In genomic region chr1:4825841-4826450, GRCh38 we compare ENCODE assay signal across 8 cellular contexts.
DNase-seq lines count a peak whose midpoint lies in the region; ATAC-seq and TF ChIP-seq lines count a peak whose summit lies in the region.

No MANE protein-coding gene starts in this region.

- no peak overlapping the region for H3K27ac Mint-ChIP-seq in activated CD8-positive, alpha-beta T cell treated with anti-CD3 and anti-CD28 coated beads for 36 hours
- no peak overlapping the region for H3K27ac Mint-ChIP-seq in activated CD8-positive, alpha-beta T cell treated with anti-CD3 and anti-CD28 coated beads, Interleukin-2, amount 10 ng/mL, durations not matched to agents 7 days and 5 days

- H3K4me3 Mint-ChIP-seq in activated CD8-positive, alpha-beta T cell treated with anti-CD3 and anti-CD28 coated beads for 36 hours: no peak overlapping the region
- H3K4me3 Mint-ChIP-seq in activated CD8-positive, alpha-beta T cell treated with anti-CD3 and anti-CD28 coated beads, Interleukin-2, amount 10 ng/mL, durations not matched to agents 7 days and 5 days: no peak overlapping the region

- ATAC-seq in activated CD8-positive, alpha-beta T cell treated with anti-CD3 and anti-CD28 coated beads for 36 hours: peak; percentile 60
- ATAC-seq in activated CD8-positive, alpha-beta T cell treated with anti-CD3 and anti-CD28 coated beads, Interleukin-2, amount 10 ng/mL, durations not matched to agents 7 days and 5 days: no peak
- ATAC-seq in HG02763 (IDR thresholded peaks at IDR 0.05; ENCODE audit: unreplicated experiment) (no peak), GM18861 (IDR thresholded peaks at IDR 0.05; ENCODE audit: unreplicated experiment) (no peak)

- POLR2A ChIA-PET in activated CD8-positive, alpha-beta T cell treated with anti-CD3 and anti-CD28 coated beads for 36 hours (lab: Charles Lee): no interaction called here
- POLR2A ChIA-PET in activated CD8-positive, alpha-beta T cell treated with anti-CD3 and anti-CD28 coated beads, Interleukin-2, amount 10 ng/mL, durations not matched to agents 7 days and 5 days (lab: Charles Lee): no interaction called here

- H3K36me3 ChIP-seq in left ventricle myocardium inferior: no peaks in the 10 kb centered on the region

- peaks cover 16% of the 10 kb centered on the region for H3K9me3 ChIP-seq in left ventricle myocardium inferior (replicated peaks)

- peak; percentile 49 for TF ChIP-seq CTCF in activated CD8-positive, alpha-beta T cell treated with anti-CD3 and anti-CD28 coated beads for 36 hours (IDR thresholded peaks at IDR 0.05)
- TF ChIP-seq CTCF in left ventricle myocardium inferior (IDR thresholded peaks at IDR 0.05; ENCODE audit: borderline replicate concordance): peak; percentile 50

- H3K9me3 Mint-ChIP-seq in activated CD8-positive, alpha-beta T cell treated with anti-CD3 and anti-CD28 coated beads for 36 hours: no peaks in the 10 kb centered on the region
- no peaks in the 10 kb centered on the region for H3K9me3 Mint-ChIP-seq in activated CD8-positive, alpha-beta T cell treated with anti-CD3 and anti-CD28 coated beads, Interleukin-2, amount 10 ng/mL, durations not matched to agents 7 days and 5 days (ENCODE audit: insufficient read depth)

- no peaks in the 10 kb centered on the region for H3K36me3 Mint-ChIP-seq in activated CD8-positive, alpha-beta T cell treated with anti-CD3 and anti-CD28 coated beads for 36 hours (ENCODE audit: low read depth)
- no peaks in the 10 kb centered on the region for H3K36me3 Mint-ChIP-seq in activated CD8-positive, alpha-beta T cell treated with anti-CD3 and anti-CD28 coated beads, Interleukin-2, amount 10 ng/mL, durations not matched to agents 7 days and 5 days (ENCODE audit: low read depth)

- intact Hi-C loops in activated CD8-positive, alpha-beta T cell treated with anti-CD3 and anti-CD28 coated beads for 36 hours (cut with micrococcal nuclease): no loop called here
- intact Hi-C loops in left ventricle myocardium inferior (cut with micrococcal nuclease): no loop called here

- H3K27ac ChIP-seq in left ventricle myocardium inferior (replicated peaks): no peak overlapping the region

- H3K27me3 ChIP-seq in left ventricle myocardium inferior (ENCODE audit: low read depth): peaks cover 71% of the 10 kb centered on the region

- peak; percentile 14 for DNase-seq in activated CD8-positive, alpha-beta T cell treated with anti-CD3 and anti-CD28 coated beads for 36 hours
- no peak for DNase-seq in activated CD8-positive, alpha-beta T cell treated with anti-CD3 and anti-CD28 coated beads, Interleukin-2, amount 10 ng/mL, durations not matched to agents 7 days and 5 days
- DNase-seq in NCI-H345 (lab: John Stamatoyannopoulos, UW) (peak; percentile 54), left ventricle myocardium inferior (no peak), superior temporal gyrus (ENCODE audit: extremely low spot score) (peak; percentile 58), SIG-M5 treated with dmso at 0.1 percent for 504 hours (lab: John Stamatoyannopoulos, UW; ENCODE audit: unreplicated experiment) (no peak)

- peaks cover 4% of the 10 kb centered on the region for H3K27me3 Mint-ChIP-seq in activated CD8-positive, alpha-beta T cell treated with anti-CD3 and anti-CD28 coated beads for 36 hours
- H3K27me3 Mint-ChIP-seq in activated CD8-positive, alpha-beta T cell treated with anti-CD3 and anti-CD28 coated beads, Interleukin-2, amount 10 ng/mL, durations not matched to agents 7 days and 5 days (ENCODE audit: low read depth): no peaks in the 10 kb centered on the region

- no peaks in the 10 kb centered on the region for H3K4me1 Mint-ChIP-seq in activated CD8-positive, alpha-beta T cell treated with anti-CD3 and anti-CD28 coated beads for 36 hours (ENCODE audit: low read depth)
- H3K4me1 Mint-ChIP-seq in activated CD8-positive, alpha-beta T cell treated with anti-CD3 and anti-CD28 coated beads, Interleukin-2, amount 10 ng/mL, durations not matched to agents 7 days and 5 days (ENCODE audit: low read depth): no peaks in the 10 kb centered on the region

- H3K4me3 ChIP-seq in left ventricle myocardium inferior: no peak overlapping the region

- CTCF ChIA-PET in activated CD8-positive, alpha-beta T cell treated with anti-CD3 and anti-CD28 coated beads for 36 hours (lab: Charles Lee): interaction anchor here (0.6 to 0.8 kb wide), 2 partner anchors 35 to 225 kb away, joined by 3 read pairs; no protein-coding TSS in a partner anchor
- CTCF ChIA-PET in activated CD8-positive, alpha-beta T cell treated with anti-CD3 and anti-CD28 coated beads, Interleukin-2, amount 10 ng/mL, durations not matched to agents 7 days and 5 days (lab: Charles Lee): no interaction called here

- H3K4me1 ChIP-seq in left ventricle myocardium inferior: no peaks in the 10 kb centered on the region

Comparison
In these comparisons a context has a peak if more than half of its experiments do, and no peak if none do; other contexts are left out.
1. DNase-seq: peak in activated CD8-positive, alpha-beta T cell treated with anti-CD3 and anti-CD28 coated beads for 36 hours (single experiment), NCI-H345 (single experiment) and superior temporal gyrus (single experiment); none in activated CD8-positive, alpha-beta T cell treated with anti-CD3 and anti-CD28 coated beads, Interleukin-2, amount 10 ng/mL, durations not matched to agents 7 days and 5 days (single experiment), left ventricle myocardium inferior (single experiment) and SIG-M5 treated with dmso at 0.1 percent for 504 hours (single experiment).